ENCODE assay signal across 7 cellular contexts in the genomic region with DNA sequence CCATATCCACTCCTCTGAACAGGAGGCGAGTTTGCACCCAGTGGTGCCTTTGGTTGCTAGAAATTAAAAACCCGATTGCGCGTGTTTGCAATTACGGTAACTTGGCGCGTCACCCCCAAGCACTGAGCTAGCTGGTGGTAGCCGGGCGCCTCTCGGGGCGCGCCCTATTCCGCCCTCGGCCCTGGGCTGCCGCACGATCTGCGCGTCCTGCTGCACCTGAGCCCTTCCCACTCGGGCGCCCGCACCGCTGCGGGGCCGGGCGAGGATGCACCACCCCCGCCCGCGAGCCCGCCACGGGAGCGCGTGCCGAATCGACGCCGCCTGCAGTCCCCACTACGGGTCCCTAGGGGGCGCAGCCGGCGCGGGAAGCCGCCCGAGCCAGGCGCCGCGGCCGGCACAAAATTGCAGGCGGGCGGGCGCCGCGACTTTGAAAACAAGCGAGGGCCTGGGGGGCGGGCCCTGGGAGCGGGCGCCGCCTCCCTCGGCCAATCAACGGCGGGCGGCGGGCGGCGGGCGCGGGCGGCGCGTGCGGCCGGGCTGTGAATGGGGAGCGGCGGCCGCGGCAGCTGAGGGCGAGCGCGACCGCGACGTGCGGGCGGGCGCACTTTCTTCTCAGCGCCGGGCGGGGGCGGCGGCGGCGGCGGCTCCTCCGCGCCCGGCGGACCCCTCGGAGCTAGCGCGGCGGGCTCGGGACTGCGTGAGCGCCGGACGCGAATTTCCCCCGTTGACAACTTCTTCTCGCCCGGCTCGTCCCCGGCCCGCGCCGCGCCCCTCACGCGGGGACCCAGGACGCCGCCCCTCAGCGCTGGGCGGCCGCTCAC. TPM values are rescaled to one million over a fixed set of nuclear protein-coding genes. Genes with fewer than 3 reads are reported as not detected.
DNase-seq lines count a peak whose midpoint lies in the region; ATAC-seq and TF ChIP-seq lines count a peak whose summit lies in the region.

A gene with protein sequence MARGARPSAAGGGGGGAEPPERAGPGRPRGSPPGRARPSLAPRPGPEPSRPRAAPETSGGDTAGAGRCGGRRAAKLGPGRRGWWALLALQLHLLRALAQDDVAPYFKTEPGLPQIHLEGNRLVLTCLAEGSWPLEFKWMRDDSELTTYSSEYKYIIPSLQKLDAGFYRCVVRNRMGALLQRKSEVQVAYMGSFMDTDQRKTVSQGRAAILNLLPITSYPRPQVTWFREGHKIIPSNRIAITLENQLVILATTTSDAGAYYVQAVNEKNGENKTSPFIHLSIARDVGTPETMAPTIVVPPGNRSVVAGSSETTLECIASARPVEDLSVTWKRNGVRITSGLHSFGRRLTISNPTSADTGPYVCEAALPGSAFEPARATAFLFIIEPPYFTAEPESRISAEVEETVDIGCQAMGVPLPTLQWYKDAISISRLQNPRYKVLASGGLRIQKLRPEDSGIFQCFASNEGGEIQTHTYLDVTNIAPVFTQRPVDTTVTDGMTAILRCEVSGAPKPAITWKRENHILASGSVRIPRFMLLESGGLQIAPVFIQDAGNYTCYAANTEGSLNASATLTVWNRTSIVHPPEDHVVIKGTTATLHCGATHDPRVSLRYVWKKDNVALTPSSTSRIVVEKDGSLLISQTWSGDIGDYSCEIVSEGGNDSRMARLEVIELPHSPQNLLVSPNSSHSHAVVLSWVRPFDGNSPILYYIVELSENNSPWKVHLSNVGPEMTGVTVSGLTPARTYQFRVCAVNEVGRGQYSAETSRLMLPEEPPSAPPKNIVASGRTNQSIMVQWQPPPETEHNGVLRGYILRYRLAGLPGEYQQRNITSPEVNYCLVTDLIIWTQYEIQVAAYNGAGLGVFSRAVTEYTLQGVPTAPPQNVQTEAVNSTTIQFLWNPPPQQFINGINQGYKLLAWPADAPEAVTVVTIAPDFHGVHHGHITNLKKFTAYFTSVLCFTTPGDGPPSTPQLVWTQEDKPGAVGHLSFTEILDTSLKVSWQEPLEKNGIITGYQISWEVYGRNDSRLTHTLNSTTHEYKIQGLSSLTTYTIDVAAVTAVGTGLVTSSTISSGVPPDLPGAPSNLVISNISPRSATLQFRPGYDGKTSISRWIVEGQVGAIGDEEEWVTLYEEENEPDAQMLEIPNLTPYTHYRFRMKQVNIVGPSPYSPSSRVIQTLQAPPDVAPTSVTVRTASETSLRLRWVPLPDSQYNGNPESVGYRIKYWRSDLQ (N-terminal part only) (plus strand): TSS at position 602 of the 821 bp plus-strand sequence. CDS start 335 bp downstream, outside the sequence.

- peak; percentile 87 for ATAC-seq in GM18520 (IDR thresholded peaks at IDR 0.05; ENCODE audit: unreplicated experiment)
- peak; percentile 88 for ATAC-seq in HG03064 (IDR thresholded peaks at IDR 0.05; ENCODE audit: low read depth, unreplicated experiment)
- ATAC-seq in activated CD4-positive, alpha-beta T cell treated with anti-CD3 and anti-CD28 coated beads for 36 hours: peak; percentile 86

- H3K4me1 ChIP-seq in colonic mucosa: peaks cover 3% of the 10 kb centered on the region

- intact Hi-C loops in activated CD4-positive, alpha-beta T cell treated with anti-CD3 and anti-CD28 coated beads for 36 hours (cut with DNase I, micrococcal nuclease): loop anchor here (1.0 to 5.0 kb wide), 7 partner anchors 161 to 596 kb away; no protein-coding TSS in a partner anchor
- intact Hi-C loops in colonic mucosa (cut with DNase I): loop anchor here (5.0 kb wide), 1 partner anchor 596 kb away; no protein-coding TSS in a partner anchor

- peaks cover 22% of the 10 kb centered on the region for H3K27me3 Mint-ChIP-seq in activated CD4-positive, alpha-beta T cell treated with anti-CD3 and anti-CD28 coated beads for 36 hours

- peak within 1 kb of the TSS; percentile 34 to 51 for H3K9ac ChIP-seq in colonic mucosa (ENCODE audit: low read depth in 2 of 2, low read length in 2 of 2)

- no peak within 1 kb of the TSS for H3K27ac Mint-ChIP-seq in activated CD4-positive, alpha-beta T cell treated with anti-CD3 and anti-CD28 coated beads for 36 hours

- no peak within 1 kb of the TSS for H3K27ac ChIP-seq in colonic mucosa

- H3K36me3 Mint-ChIP-seq in activated CD4-positive, alpha-beta T cell treated with anti-CD3 and anti-CD28 coated beads for 36 hours (ENCODE audit: low read depth): no peaks in the 10 kb centered on the region

- peaks cover 12% of the 10 kb centered on the region for H3K4me1 Mint-ChIP-seq in activated CD4-positive, alpha-beta T cell treated with anti-CD3 and anti-CD28 coated beads for 36 hours

- POLR2A ChIA-PET in activated CD4-positive, alpha-beta T cell treated with anti-CD3 and anti-CD28 coated beads for 36 hours (lab: Charles Lee): no interaction called here

- TF ChIP-seq CTCF in colonic mucosa (IDR thresholded peaks at IDR 0.05): peak; percentile 87

- peaks cover 10% of the 10 kb centered on the region for H3K27me3 ChIP-seq in colonic mucosa

- H3K4me3 ChIP-seq in colonic mucosa: peak within 1 kb of the TSS; percentile 37

- CTCF ChIA-PET in activated CD4-positive, alpha-beta T cell treated with anti-CD3 and anti-CD28 coated beads for 36 hours (lab: Charles Lee): interaction anchor here (0.6 to 1.5 kb wide), 7 partner anchors 13 to 822 kb away, joined by 3 to 8 read pairs (median 3); no protein-coding TSS in a partner anchor

- H3K9me3 Mint-ChIP-seq in activated CD4-positive, alpha-beta T cell treated with anti-CD3 and anti-CD28 coated beads for 36 hours (ENCODE audit: low read depth): no peaks in the 10 kb centered on the region

- no peaks in the 10 kb centered on the region for H3K9me3 ChIP-seq in colonic mucosa

- peak within 1 kb of the TSS; percentile 75 for H3K4me3 Mint-ChIP-seq in activated CD4-positive, alpha-beta T cell treated with anti-CD3 and anti-CD28 coated beads for 36 hours

- DNase-seq in NCI-H2171 treated with DMSO at 0.1 percent for 48 hours (lab: John Stamatoyannopoulos, UW): peak; percentile 87
- peak; percentile 96 for DNase-seq in activated CD4-positive, alpha-beta T cell treated with anti-CD3 and anti-CD28 coated beads for 36 hours
- peak; percentile 89 for DNase-seq in colonic mucosa
- DNase-seq in left kidney (ENCODE audit: low read depth, low spot score): peak; percentile 97
- DNase-seq in stimulated activated CD4-positive, alpha-beta T cell treated with anti-CD3 and anti-CD28 coated beads, Interleukin-1b, Interleukin-23, amount 100 ng/mL, for 4 hours (ENCODE audit: low read depth in 2 of 2): peak; percentile 92 to 94

- H3K36me3 ChIP-seq in colonic mucosa: no peaks in the 10 kb centered on the region

RNA-seq across cellular contexts. Expression of the gene that starts here (rescaled TPM):
- 1 to 10 TPM; 1.1 to 1.9 TPM for total RNA-seq in activated CD4-positive, alpha-beta T cell treated with anti-CD3 and anti-CD28 coated beads for 36 hours
- 1 to 10 TPM; 1.3 to 2.6 TPM for total RNA-seq in colonic mucosa
